ENCODE assay signal across 8 cellular contexts in the genomic region with DNA sequence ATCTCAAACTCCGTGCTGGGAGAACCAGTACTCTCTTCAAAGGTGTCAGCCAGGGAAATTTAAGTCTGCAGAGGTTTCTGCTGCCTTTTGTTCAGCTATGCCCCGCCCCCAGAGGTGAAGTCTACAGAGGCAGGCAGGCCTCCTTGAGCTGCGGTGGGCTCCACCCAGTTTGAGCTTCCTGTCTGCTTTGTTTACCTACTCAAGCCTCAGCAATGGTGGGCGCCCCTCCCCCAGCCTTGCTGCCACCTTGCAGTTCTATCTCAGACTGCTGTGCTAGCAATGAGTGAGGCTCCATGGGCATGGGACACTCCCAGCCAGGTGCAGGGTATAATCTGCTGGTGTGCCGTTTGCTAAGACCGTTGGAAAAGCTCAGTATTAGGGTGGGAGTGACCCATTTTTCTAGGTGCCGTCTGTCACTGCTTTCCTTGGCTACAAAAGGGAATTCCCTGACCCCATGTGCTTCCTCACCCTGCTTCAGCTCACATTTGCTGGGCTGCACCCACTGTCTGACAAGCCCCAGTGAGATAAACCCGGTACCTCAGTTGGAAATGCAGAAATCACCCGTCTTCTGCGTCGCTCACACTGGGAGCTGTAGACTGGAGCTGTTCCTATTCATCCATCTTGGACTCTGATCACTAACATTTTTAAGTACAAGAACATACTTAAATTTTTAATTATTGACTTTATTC.
A peak's percentile ranks its signal among the peaks of the same experiment; 100 is the strongest.
DNase-seq lines count a peak whose midpoint lies in the region; ATAC-seq and TF ChIP-seq lines count a peak whose summit lies in the region.
"Not testable (repeated sequence)": the region's sequence is repeated elsewhere in the genome, so short reads cannot be mapped to it uniquely, and the experiment has no call there.

No MANE protein-coding gene starts in this region.

- H3K27ac Mint-ChIP-seq in Calu3 (ENCODE audit: unreplicated experiment); T-helper 2 cell treated with Interferon-gamma antibody and Interleukin-4, amounts not matched to agents 5 μg/mL and 100 μg/mL, for 36 hours; activated CD8-positive, alpha-beta T cell treated with anti-CD3 and anti-CD28 coated beads for 36 hours; central memory CD8-positive, alpha-beta T cell (ENCODE audit: low read depth): not testable (repeated sequence)

- not testable (repeated sequence) for H3K27me3 ChIP-seq in upper lobe of right lung

- H3K36me3 ChIP-seq in mucosa of descending colon (ENCODE audit: low read depth); upper lobe of right lung: not testable (repeated sequence)

- CTCF ChIA-PET in Calu3 (lab: Charles Lee); activated CD8-positive, alpha-beta T cell treated with anti-CD3 and anti-CD28 coated beads for 36 hours (lab: Charles Lee): not testable (repeated sequence)

- ATAC-seq in activated CD8-positive, alpha-beta T cell treated with anti-CD3 and anti-CD28 coated beads for 36 hours; central memory CD8-positive, alpha-beta T cell (replicated peaks; ENCODE audit: extremely low read depth, poor library complexity, severe bottlenecking); mucosa of descending colon; upper lobe of right lung: not testable (repeated sequence)

- not testable (repeated sequence) for H3K9me3 Mint-ChIP-seq in Calu3 (ENCODE audit: low read depth, unreplicated experiment); T-helper 2 cell treated with Interferon-gamma antibody and Interleukin-4, amounts not matched to agents 5 μg/mL and 100 μg/mL, for 36 hours
- H3K9me3 Mint-ChIP-seq in activated CD8-positive, alpha-beta T cell treated with anti-CD3 and anti-CD28 coated beads for 36 hours: peaks cover 28% of the 10 kb centered on the region
- H3K9me3 Mint-ChIP-seq in central memory CD8-positive, alpha-beta T cell: peaks cover 19% of the 10 kb centered on the region

- not testable (repeated sequence) for H3K4me3 Mint-ChIP-seq in Calu3 (ENCODE audit: low read depth, unreplicated experiment); activated CD8-positive, alpha-beta T cell treated with anti-CD3 and anti-CD28 coated beads for 36 hours
- peak overlapping the region; percentile 21 for H3K4me3 Mint-ChIP-seq in T-helper 2 cell treated with Interferon-gamma antibody and Interleukin-4, amounts not matched to agents 5 μg/mL and 100 μg/mL, for 36 hours
- peak overlapping the region; percentile 44 for H3K4me3 Mint-ChIP-seq in central memory CD8-positive, alpha-beta T cell

- intact Hi-C loops in Calu3 (cut with micrococcal nuclease; ENCODE audit: unreplicated experiment); activated CD8-positive, alpha-beta T cell treated with anti-CD3 and anti-CD28 coated beads for 36 hours (cut with micrococcal nuclease); mucosa of descending colon (cut with DNase I, micrococcal nuclease); upper lobe of right lung (cut with DNase I): not testable (repeated sequence)

- not testable (repeated sequence) for TF ChIP-seq CTCF in Calu3 (IDR thresholded peaks at IDR 0.05; ENCODE audit: unreplicated experiment); activated CD8-positive, alpha-beta T cell treated with anti-CD3 and anti-CD28 coated beads for 36 hours (IDR thresholded peaks at IDR 0.05); mucosa of descending colon (IDR thresholded peaks at IDR 0.05); upper lobe of right lung (IDR thresholded peaks at IDR 0.05)

- not testable (repeated sequence) for H3K27me3 Mint-ChIP-seq in Calu3 (ENCODE audit: unreplicated experiment); T-helper 2 cell treated with Interferon-gamma antibody and Interleukin-4, amounts not matched to agents 5 μg/mL and 100 μg/mL, for 36 hours (ENCODE audit: low read depth); activated CD8-positive, alpha-beta T cell treated with anti-CD3 and anti-CD28 coated beads for 36 hours; central memory CD8-positive, alpha-beta T cell

- DNase-seq in Calu3 (peak; percentile 34), NCI-H748 (lab: John Stamatoyannopoulos, UW; ENCODE audit: unreplicated experiment) (peak; percentile 88), mucosa of descending colon (peak; percentile 5 to 49 (median 23)), upper lobe of right lung (peak; percentile 21)
- DNase-seq in Jurkat, Clone E6-1 (ENCODE audit: low read depth, low spot score): peak; percentile 34
- not testable (repeated sequence) for DNase-seq in T-helper 2 cell treated with Interferon-gamma antibody and Interleukin-4, amounts not matched to agents 5 μg/mL and 100 μg/mL, for 36 hours (ENCODE audit: low spot score)
- DNase-seq in activated CD8-positive, alpha-beta T cell treated with anti-CD3 and anti-CD28 coated beads for 36 hours: peak; percentile 25
- peak in 1 of 2 donors; percentile 34 for DNase-seq in central memory CD8-positive, alpha-beta T cell (ENCODE audit: low spot score in 2 of 2)

- not testable (repeated sequence) for H3K36me3 Mint-ChIP-seq in Calu3 (ENCODE audit: insufficient read depth, unreplicated experiment); T-helper 2 cell treated with Interferon-gamma antibody and Interleukin-4, amounts not matched to agents 5 μg/mL and 100 μg/mL, for 36 hours (ENCODE audit: low read depth); activated CD8-positive, alpha-beta T cell treated with anti-CD3 and anti-CD28 coated beads for 36 hours (ENCODE audit: low read depth); central memory CD8-positive, alpha-beta T cell (ENCODE audit: insufficient read depth)

- H3K4me1 Mint-ChIP-seq in Calu3 (ENCODE audit: low read depth, unreplicated experiment): not testable (repeated sequence)
- H3K4me1 Mint-ChIP-seq in T-helper 2 cell treated with Interferon-gamma antibody and Interleukin-4, amounts not matched to agents 5 μg/mL and 100 μg/mL, for 36 hours (ENCODE audit: low read depth): peaks cover 10% of the 10 kb centered on the region
- H3K4me1 Mint-ChIP-seq in activated CD8-positive, alpha-beta T cell treated with anti-CD3 and anti-CD28 coated beads for 36 hours (ENCODE audit: low read depth): peaks cover 15% of the 10 kb centered on the region
- H3K4me1 Mint-ChIP-seq in central memory CD8-positive, alpha-beta T cell: peaks cover 17% of the 10 kb centered on the region

- H3K4me3 ChIP-seq in Jurkat, Clone E6-1 (ENCODE audit: low read length); mucosa of descending colon; upper lobe of right lung: not testable (repeated sequence)

- H3K9me3 ChIP-seq in mucosa of descending colon, upper lobe of right lung: not testable (repeated sequence)

- not testable (repeated sequence) for BruUV-seq in Calu3 (replicated peaks; lab: Mats Ljungman, UMichigan)

- H3K27ac ChIP-seq in upper lobe of right lung: not testable (repeated sequence)

- POLR2A ChIA-PET in activated CD8-positive, alpha-beta T cell treated with anti-CD3 and anti-CD28 coated beads for 36 hours (lab: Charles Lee): not testable (repeated sequence)

- not testable (repeated sequence) for H3K4me1 ChIP-seq in mucosa of descending colon (ENCODE audit: low read depth); upper lobe of right lung
